In genomic region chr19:37905936-37906867, GRCh38 we compare ENCODE assay signal across 1 cellular context.
TF ChIP-seq lines count a peak whose summit lies in the region.

TSS of gene WDR87 (minus strand) at chr19:37906594. CDS start at chr19:37898239, 8,355 bp downstream.

TF ChIP-seq in HepG2, 621 proteins besides CTCF, POLR2A, EP300 and RAD21 (continued from another document and continues in another):
- TF ChIP-seq ZBTB39 (CRISPR knock-in tag; IDR thresholded peaks at IDR 0.05) (peak; percentile 64; the same call in 1 of the 2 replicates), NFYC (CRISPR knock-in tag; IDR thresholded peaks at IDR 0.05) (0 out of 2 replicates have a peak, but pooled peaks have one; percentile 10), ZKSCAN8 (CRISPR knock-in tag; IDR thresholded peaks at IDR 0.05; ENCODE audit: borderline replicate concordance) (0 out of 2 replicates have a peak, but pooled peaks have one; percentile 3), PATZ1 (CRISPR knock-in tag; IDR thresholded peaks at IDR 0.05) (peak; percentile 38; the same call in 1 of the 2 replicates), CENPT (CRISPR knock-in tag; IDR thresholded peaks at IDR 0.05; ENCODE audit: low read depth) (0 out of 2 replicates have a peak, but pooled peaks have one; percentile 44), ZMYM4 (CRISPR knock-in tag; IDR thresholded peaks at IDR 0.05) (peak; percentile 46; the same call in 1 of the 2 replicates), REXO4 (CRISPR knock-in tag; IDR thresholded peaks at IDR 0.05; ENCODE audit: borderline replicate concordance) (no peak), ZNF704 (CRISPR knock-in tag; IDR thresholded peaks at IDR 0.05; ENCODE audit: borderline replicate concordance) (peak; percentile 73; the same call in 1 of the 2 replicates), ARNT2 (CRISPR knock-in tag; IDR thresholded peaks at IDR 0.05; ENCODE audit: low read depth) (peak; percentile 59; the same call in 1 of the 2 replicates), RXRB (CRISPR knock-in tag; IDR thresholded peaks at IDR 0.05; ENCODE audit: borderline replicate concordance) (no peak), ZBTB49 (CRISPR knock-in tag; IDR thresholded peaks at IDR 0.05; ENCODE audit: borderline replicate concordance) (no peak), ZNF784 (CRISPR knock-in tag; IDR thresholded peaks at IDR 0.05; ENCODE audit: borderline replicate concordance) (no peak), HOMEZ (CRISPR knock-in tag; IDR thresholded peaks at IDR 0.05; ENCODE audit: low read depth) (no peak), ZFP62 (CRISPR knock-in tag; IDR thresholded peaks at IDR 0.05) (no peak), MYPOP (CRISPR knock-in tag; IDR thresholded peaks at IDR 0.05) (no peak; the same call in 1 of the 2 replicates), GATA4 (IDR thresholded peaks at IDR 0.05; ENCODE audit: borderline replicate concordance, low read depth) (no peak), THRA (CRISPR knock-in tag; IDR thresholded peaks at IDR 0.05; ENCODE audit: borderline replicate concordance) (peak; percentile 31; the same call in 1 of the 2 replicates), ONECUT2 (CRISPR knock-in tag; IDR thresholded peaks at IDR 0.05) (no peak), MLXIP (CRISPR knock-in tag; IDR thresholded peaks at IDR 0.05; ENCODE audit: borderline replicate concordance) (no peak), SAP130 (CRISPR knock-in tag; IDR thresholded peaks at IDR 0.05; ENCODE audit: low read depth) (peak; percentile 21; the same call in 1 of the 2 replicates), ZSCAN21 (CRISPR knock-in tag; IDR thresholded peaks at IDR 0.05; ENCODE audit: borderline replicate concordance) (no peak), SP5 (CRISPR knock-in tag; IDR thresholded peaks at IDR 0.05; ENCODE audit: borderline replicate concordance, low read depth) (peak; percentile 82), SNAPC4 (CRISPR knock-in tag; IDR thresholded peaks at IDR 0.05) (peak; percentile 67; the same call in 1 of the 2 replicates), ZBTB8A (CRISPR knock-in tag; IDR thresholded peaks at IDR 0.05; ENCODE audit: borderline replicate concordance, low read depth) (no peak), HNRNPL (IDR thresholded peaks at IDR 0.05; ENCODE audit: low read depth, low read length) (no peak), NFE2 (CRISPR knock-in tag; IDR thresholded peaks at IDR 0.05) (no peak), GLI4 (CRISPR knock-in tag; IDR thresholded peaks at IDR 0.05; ENCODE audit: borderline replicate concordance) (no peak), HMGXB4 (CRISPR knock-in tag; IDR thresholded peaks at IDR 0.05; ENCODE audit: borderline replicate concordance in 1 of 2, low read depth in 1 of 2) (peak in 1 of 2 experiments; percentile 10; a peak in 2 of 4 replicates), ZFY (CRISPR knock-in tag; IDR thresholded peaks at IDR 0.05) (peak; percentile 23; the same call in 1 of the 2 replicates)
